In the genomic region with DNA sequence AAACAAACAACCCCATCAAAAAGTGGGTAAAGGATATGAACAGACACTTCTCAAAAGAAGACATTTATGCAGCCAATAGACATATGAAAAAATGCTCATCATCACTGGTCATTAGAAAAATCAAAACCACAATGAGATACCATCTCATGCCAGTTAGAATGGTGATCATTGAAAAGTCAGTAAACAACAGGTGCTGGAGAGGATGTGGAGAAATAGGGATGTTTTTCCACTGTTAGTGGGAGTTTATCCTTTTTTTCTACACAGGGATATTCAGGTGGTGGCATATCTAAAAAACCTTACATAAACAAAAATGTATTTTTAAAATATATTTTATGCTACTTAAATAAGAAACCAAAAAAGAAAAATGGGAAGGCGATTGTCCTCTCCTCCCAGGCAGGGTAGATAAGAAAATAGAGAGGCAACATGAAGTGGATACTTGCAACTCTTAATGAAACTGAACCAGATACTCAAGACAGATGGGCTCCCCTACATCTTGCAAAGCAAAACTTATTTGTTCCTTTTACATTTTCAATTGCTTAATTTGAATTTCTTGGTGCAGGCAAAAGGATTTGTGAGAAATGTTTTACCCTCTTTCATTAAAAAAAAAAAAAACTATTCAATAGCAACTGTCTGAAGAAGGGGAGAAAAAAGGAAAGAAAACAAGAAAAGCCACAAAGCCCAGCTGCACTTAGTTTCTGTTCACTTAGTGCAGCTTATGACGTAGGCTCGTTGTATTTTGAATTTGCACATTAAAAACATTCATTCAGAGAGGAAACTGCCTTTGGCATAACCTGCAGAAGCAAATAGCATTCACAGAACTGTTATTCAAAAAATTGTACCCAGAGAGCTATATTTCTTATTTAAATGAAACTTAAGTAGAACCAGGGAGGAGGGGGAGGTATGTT, we compare ENCODE assay signal across 8 cellular contexts. TPM values are rescaled to one million over a fixed set of nuclear protein-coding genes. Genes with fewer than 3 reads are reported as not detected.
DNase-seq lines count a peak whose midpoint lies in the region; ATAC-seq lines count a peak whose summit lies in the region.

No MANE protein-coding gene starts in this region.

- peaks cover under 1 to 10% of the 10 kb centered on the region in 2 donors for H3K36me3 Mint-ChIP-seq in activated naive CD4-positive, alpha-beta T cell treated with anti-CD3 and anti-CD28 coated beads, Interleukin-2, amount 50 U/mL, for 72 hours

- H3K9me3 ChIP-seq in muscle layer of colon (ENCODE audit: low read length) = no peaks in the 10 kb centered on the region

- peak overlapping the region; percentile 89 for H3K27ac ChIP-seq in muscle layer of colon (ENCODE audit: low read depth, low read length)

- peak; percentile 20 for DNase-seq in AG20443 (ENCODE audit: low spot score)
- DNase-seq in activated naive CD4-positive, alpha-beta T cell treated with anti-CD3 and anti-CD28 coated beads, Interleukin-2, amount 50 U/mL, for 72 hours (ENCODE audit: low spot score in 2 of 2) = no peak
- DNase-seq in KG1 (lab: John Stamatoyannopoulos, UW) = no peak
- DNase-seq in NK-92 (lab: John Stamatoyannopoulos, UW; ENCODE audit: unreplicated experiment) = no peak
- no peak for DNase-seq in hypothalamus (lab: John Stamatoyannopoulos, UW)

- peaks cover 53% of the 10 kb centered on the region for H3K4me1 ChIP-seq in muscle layer of colon (ENCODE audit: insufficient read depth, low read length)

- H3K9ac ChIP-seq in muscle layer of colon (ENCODE audit: low read length) = no peak overlapping the region

- ATAC-seq in GM19372 (IDR thresholded peaks at IDR 0.05; ENCODE audit: low read depth, unreplicated experiment) (peak; percentile 81), HG03342 (IDR thresholded peaks at IDR 0.05; ENCODE audit: unreplicated experiment) (peak; percentile 78)
- peak; percentile 64 to 88 for ATAC-seq in activated naive CD4-positive, alpha-beta T cell treated with anti-CD3 and anti-CD28 coated beads, Interleukin-2, amount 50 U/mL, for 72 hours

- no peaks in the 10 kb centered on the region for H3K36me3 ChIP-seq in muscle layer of colon (ENCODE audit: insufficient read depth, low read length)

- peaks cover 0 to 4% of the 10 kb centered on the region in 2 donors for H3K9me3 Mint-ChIP-seq in activated naive CD4-positive, alpha-beta T cell treated with anti-CD3 and anti-CD28 coated beads, Interleukin-2, amount 50 U/mL, for 72 hours

- no peak overlapping the region for H3K4me3 ChIP-seq in muscle layer of colon (ENCODE audit: low read depth in 1 of 2, low read length in 2 of 2)

- peak overlapping the region; percentile 76 to 89 for H3K27ac Mint-ChIP-seq in activated naive CD4-positive, alpha-beta T cell treated with anti-CD3 and anti-CD28 coated beads, Interleukin-2, amount 50 U/mL, for 72 hours

- H3K27me3 ChIP-seq in muscle layer of colon (ENCODE audit: control insufficient read depth in 1 of 2, insufficient read depth in 2 of 2, low read length in 2 of 2) = no peaks in the 10 kb centered on the region

RNA-seq across cellular contexts. Expression of a gene that starts 36.9 kb away (rescaled TPM):
- total RNA-seq in activated naive CD4-positive, alpha-beta T cell treated with anti-CD3 and anti-CD28 coated beads, Interleukin-2, amount 50 U/mL, for 72 hours = 10 to 100 TPM in 1 of 2 donors, 1 to 10 TPM in 1; 9.0 to 12.0 TPM
